In genomic region chr1:109385417-109385816, GRCh38 we compare ENCODE assay signal across 11 cellular contexts. TPM values are rescaled to one million over a fixed set of nuclear protein-coding genes. Genes with fewer than 3 reads are reported as not detected.
A peak's percentile ranks its signal among the peaks of the same experiment; 100 is the strongest.
DNase-seq lines count a peak whose midpoint lies in the region; ATAC-seq and TF ChIP-seq lines count a peak whose summit lies in the region.
"Had no signal": no experiment of that assay in that cellular context is flagged by ENCODE, and none has a peak within 500 bp of the region (broad histone marks: within the 10 kb centered on the region; RNA-seq: fewer than 3 reads in every experiment).

No MANE protein-coding gene starts in this region.

- peak; percentile 87 to 93 for DNase-seq in NCI-H446 (lab: John Stamatoyannopoulos, UW)
- peak in 9 of 61 donors; percentile 11 to 56 (median 37) for DNase-seq in caudate nucleus (lab: John Stamatoyannopoulos, UW)
- DNase-seq in lower lobe of right lung = no peak
- DNase-seq in islet precursor cell = no peak
- DNase-seq in activated naive CD4-positive, alpha-beta T cell treated with anti-CD3 and anti-CD28 coated beads, Interleukin-2, amount 50 U/mL, for 16 hours = no peak
- DNase-seq: effector memory CD8-positive, alpha-beta T cell; GM23248; NCI-H1417; T1000 had no signal

- H3K27me3 ChIP-seq in lower lobe of right lung (ENCODE audit: low read depth) = no peaks in the 10 kb centered on the region

- ATAC-seq in lower lobe of right lung (peak; percentile 46 to 68), HG02970 (IDR thresholded peaks at IDR 0.05; ENCODE audit: low FRiP score, unreplicated experiment) (no peak)
- ATAC-seq: effector memory CD8-positive, alpha-beta T cell had no signal

- H3K4me3 ChIP-seq in lower lobe of right lung = no peak overlapping the region
- H3K4me3 ChIP-seq: GM23248 had no signal

- no peaks in the 10 kb centered on the region for H3K36me3 ChIP-seq in lower lobe of right lung

- no peak for TF ChIP-seq CTCF in lower lobe of right lung (IDR thresholded peaks at IDR 0.05)

- H3K4me1 ChIP-seq in lower lobe of right lung = peaks cover 64% of the 10 kb centered on the region

- no peaks in the 10 kb centered on the region for H3K9me3 ChIP-seq in lower lobe of right lung

- H3K27ac ChIP-seq in caudate nucleus (ENCODE audit: low read depth, low read length) = peak overlapping the region; percentile 88
- H3K27ac ChIP-seq in lower lobe of right lung = no peak overlapping the region
- H3K27ac ChIP-seq in temporal lobe (ENCODE audit: low read depth, low read length) = peak overlapping the region; percentile 92
- H3K27ac ChIP-seq: GM23248 had no signal

- intact Hi-C loops in lower lobe of right lung (cut with DNase I) = no loop called here

RNA-seq across cellular contexts. Expression of gene SORT1, which starts 12.3 kb away (rescaled TPM):
- 178 TPM for total RNA-seq in lower lobe of right lung
- 46.7 TPM for total RNA-seq in temporal lobe

RNA-seq across cellular contexts. Expression of gene PSMA5, which starts 40.8 kb away (rescaled TPM):
- total RNA-seq in lower lobe of right lung = 55.4 TPM
- 21.1 TPM for total RNA-seq in temporal lobe

Comparison
In these comparisons a context has a peak if more than half of its experiments do, and no peak if none do; other contexts are left out.
1. DNase-seq: peak in NCI-H446 (2 of 2); none in lower lobe of right lung (single experiment), islet precursor cell (single experiment) and activated naive CD4-positive, alpha-beta T cell treated with anti-CD3 and anti-CD28 coated beads, Interleukin-2, amount 50 U/mL, for 16 hours (single experiment).